ENCODE assay signal across 15 cellular contexts in the genomic region with DNA sequence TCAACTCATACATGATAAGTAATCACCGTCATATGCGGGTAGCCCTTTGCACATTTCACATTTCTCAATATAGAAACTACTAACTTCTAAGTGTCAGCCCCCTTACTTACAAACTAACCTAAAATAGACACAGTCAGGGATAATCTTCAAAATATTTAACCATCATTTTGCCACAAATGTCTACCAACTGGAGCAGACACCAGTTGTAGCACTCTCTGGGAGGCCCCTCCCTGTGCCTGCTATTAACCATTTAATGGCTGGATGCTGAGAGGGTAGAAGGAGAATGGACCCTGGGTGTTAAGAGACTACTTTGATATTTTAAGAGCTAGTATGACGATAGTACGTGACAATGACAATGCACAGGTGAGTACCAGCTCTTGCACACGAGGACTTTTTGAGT.
DNase-seq lines count a peak whose midpoint lies in the region; ATAC-seq and TF ChIP-seq lines count a peak whose summit lies in the region.
"Had no signal": no experiment of that assay in that cellular context is flagged by ENCODE, and none has a peak within 500 bp of the region (broad histone marks: within the 10 kb centered on the region; RNA-seq: fewer than 3 reads in every experiment).

No MANE protein-coding gene starts in this region.

- ATAC-seq in PC-3 (no peak), foreskin keratinocyte (peak; percentile 2), right lobe of liver (no peak), GM21367 (IDR thresholded peaks at IDR 0.05; ENCODE audit: unreplicated experiment) (no peak)
- ATAC-seq: CD8-positive, alpha-beta T cell had no signal

- no peaks in the 10 kb centered on the region for H4K20me1 ChIP-seq in PC-3 (ENCODE audit: low read length)

- WGBS in right lobe of liver (ENCODE audit: insufficient coverage, low coverage, low lambda C conversion rate, missing lambda C conversion rate): 44% methylated on average over 5 of the region's 5 CpGs
- WGBS in suprapubic skin: 68% methylated on average over 5 of the region's 5 CpGs

- TF ChIP-seq POLR2A in right lobe of liver (IDR thresholded peaks at IDR 0.05) (no peak), suprapubic skin (IDR thresholded peaks at IDR 0.05) (no peak)

- no peaks in the 10 kb centered on the region for H3K9me3 ChIP-seq in PC-3 (ENCODE audit: low read length)
- H3K9me3 ChIP-seq in right lobe of liver: no peaks in the 10 kb centered on the region
- no peaks in the 10 kb centered on the region for H3K9me3 ChIP-seq in suprapubic skin

- no peaks in the 10 kb centered on the region for H3K9me2 ChIP-seq in PC-3 (replicated peaks; ENCODE audit: low read length)

- no peak for DNase-seq in PC-3
- DNase-seq in foreskin keratinocyte: no peak
- no peak for DNase-seq in right lobe of liver
- no peak for DNase-seq in suprapubic skin (ENCODE audit: low spot score in 2 of 2)
- no peak for DNase-seq in NCI-H1417 treated with DMSO at 0.1 percent for 48 hours (lab: John Stamatoyannopoulos, UW)
- DNase-seq in NCI-H1092 treated with DMSO at 0.1 percent for 48 hours (lab: John Stamatoyannopoulos, UW): no peak
- no peak for DNase-seq in NCI-H1436 (lab: John Stamatoyannopoulos, UW)
- DNase-seq: activated CD4-positive, alpha-beta T cell treated with anti-CD3 and anti-CD28 coated beads, Interleukin-2, amount 50 U/mL, for 48 hours; activated naive CD4-positive, alpha-beta T cell treated with anti-CD3 and anti-CD28 coated beads for 36 hours; CD8-positive, alpha-beta T cell; DND-41; NCI-H1105 treated with DMSO at 0.1 percent for 48 hours; stimulated activated CD4-positive, alpha-beta T cell treated with anti-CD3 and anti-CD28 coated beads, Interleukin-4, amount 100 ng/mL, for 24 hours; T-helper 1 cell had no signal

- BruUV-seq in PC-3 (replicated peaks; lab: Mats Ljungman, UMichigan): no TSS peak

- H3K79me2 ChIP-seq in PC-3 (ENCODE audit: low read length): no peaks in the 10 kb centered on the region

- POLR2A ChIA-PET in PC-3 (lab: Charles Lee; ENCODE audit: unreplicated experiment): interaction anchor here (0.5 to 0.6 kb wide), 2 partner anchors 31 to 96 kb away, joined by 3 read pairs; no protein-coding TSS in a partner anchor

- no peak for TF ChIP-seq EP300 in suprapubic skin (IDR thresholded peaks at IDR 0.05)

- TF ChIP-seq CTCF in PC-3 (conservative IDR thresholded peaks at IDR 0.05; ENCODE audit: low read depth, low read length) (no peak), foreskin keratinocyte (conservative IDR thresholded peaks at IDR 0.05) (no peak), right lobe of liver (IDR thresholded peaks at IDR 0.05) (no peak), suprapubic skin (IDR thresholded peaks at IDR 0.05) (no peak)

- no peak overlapping the region for H2AFZ ChIP-seq in PC-3 (ENCODE audit: low read length)

- intact Hi-C loops in PC-3 (cut with micrococcal nuclease): loop anchor here (1.0 to 2.0 kb wide), 2 partner anchors 14 to 157 kb away; no protein-coding TSS in a partner anchor
- intact Hi-C loops in right lobe of liver (cut with DNase I): no loop called here

- no peaks in the 10 kb centered on the region for H3K36me3 ChIP-seq in PC-3 (ENCODE audit: low read depth, low read length)
- no peaks in the 10 kb centered on the region for H3K36me3 ChIP-seq in right lobe of liver
- H3K36me3 ChIP-seq in suprapubic skin: no peaks in the 10 kb centered on the region

- H3K4me2 ChIP-seq in PC-3 (ENCODE audit: low read length): 0 out of 2 replicates have a peak overlapping the region, but pooled peaks have one; percentile 67

- H3K4me1 ChIP-seq in PC-3 (ENCODE audit: insufficient read depth, low read length) (peaks cover 16% of the 10 kb centered on the region), foreskin keratinocyte (peaks cover 6% of the 10 kb centered on the region), right lobe of liver (peaks cover 0 to 40% (median 13%) of the 10 kb centered on the region in 4 donors), suprapubic skin (peaks cover 22% of the 10 kb centered on the region)

- H3K27ac ChIP-seq in PC-3 (ENCODE audit: low read length) (no peak overlapping the region), foreskin keratinocyte (no peak overlapping the region), right lobe of liver (peak overlapping the region; percentile 84 to 97 (median 90)), suprapubic skin (peak overlapping the region; percentile 72)

- H3K4me3 ChIP-seq in PC-3 (ENCODE audit: low read length) (no peak overlapping the region), right lobe of liver (no peak overlapping the region), suprapubic skin (no peak overlapping the region)

- CTCF ChIA-PET in PC-3 (lab: Charles Lee): interaction anchor here (1.0 kb wide), 1 partner anchor 70 kb away, joined by 3 read pairs; no protein-coding TSS in a partner anchor

- H3F3A ChIP-seq in PC-3 (ENCODE audit: low read length, unreplicated experiment): no peaks in the 10 kb centered on the region

- H3K27me3 ChIP-seq in PC-3 (ENCODE audit: low read length) (no peaks in the 10 kb centered on the region), foreskin keratinocyte (no peaks in the 10 kb centered on the region), right lobe of liver (no peaks in the 10 kb centered on the region), suprapubic skin (no peaks in the 10 kb centered on the region)

- H3K9ac ChIP-seq in PC-3 (ENCODE audit: low read length): no peak overlapping the region

Comparison
In these comparisons a context has a peak if more than half of its experiments do, and no peak if none do; other contexts are left out.
1. H3K27ac ChIP-seq: peak in right lobe of liver (3 of 3) and suprapubic skin (single experiment); none in PC-3 (single experiment) and foreskin keratinocyte (single experiment).